Comparison of ENCODE assay signal across 11 cellular contexts in genomic region chr20:56630086-56630493, GRCh38. TPM values are rescaled to one million over a fixed set of nuclear protein-coding genes. Genes with fewer than 3 reads are reported as not detected.
A peak's percentile ranks its signal among the peaks of the same experiment; 100 is the strongest.
DNase-seq lines count a peak whose midpoint lies in the region; ATAC-seq, FAIRE-seq and TF ChIP-seq lines count a peak whose summit lies in the region.
"Had no signal": no experiment of that assay in that cellular context is flagged by ENCODE, and none has a peak within 500 bp of the region (broad histone marks: within the 10 kb centered on the region; RNA-seq: fewer than 3 reads in every experiment).

No MANE protein-coding gene starts in this region.

- peak overlapping the region; percentile 62 for H3K56ac ChIP-seq in H1 (replicated peaks; ENCODE audit: insufficient read length, low read depth, low read length)

- H3K79me2 ChIP-seq in H1 (ENCODE audit: control insufficient read depth in 1 of 2, insufficient read depth in 2 of 2, low read length in 2 of 2) = peaks cover 0 to 2% of the 10 kb centered on the region in 2 experiments; a peak in 1 of 4 replicates

- ATAC-seq in activated CD4-positive, alpha-beta T cell treated with anti-CD3 and anti-CD28 coated beads for 36 hours = peak; percentile 50
- no peak for ATAC-seq in GM19452 (IDR thresholded peaks at IDR 0.05; ENCODE audit: unreplicated experiment)

- peak overlapping the region; percentile 50; the same call in 1 of the 2 replicates for H2BK12ac ChIP-seq in H1 (ENCODE audit: low read depth, low read length)

- H3K9ac ChIP-seq in H1 (replicated peaks in 1 of 4; ENCODE audit: extremely low read depth in 1 of 4, low read depth in 3 of 4, low read length in 3 of 4) = peak overlapping the region in 2 of 4 experiments; percentile 44 to 54; a peak in 4 of 7 replicates

- no peak overlapping the region for H3K23ac ChIP-seq in H1 (ENCODE audit: insufficient read length)

- H3K9me3 ChIP-seq in H1 (ENCODE audit: insufficient read depth in 2 of 2, low read depth in 1 of 2, low read length in 1 of 2) = no peaks in the 10 kb centered on the region

- intact Hi-C loops in activated CD4-positive, alpha-beta T cell treated with anti-CD3 and anti-CD28 coated beads for 36 hours (cut with DNase I, micrococcal nuclease) = loop anchor here in 1 of 2 experiments (5.0 kb wide), 1 partner anchor 342 kb away; no protein-coding TSS in a partner anchor

- H3K4me2 ChIP-seq in H1 (ENCODE audit: insufficient read depth in 1 of 2, low read depth in 2 of 2, low read length in 2 of 2) = peak overlapping the region; percentile 77 to 95

- peak overlapping the region; percentile 77 to 81 (median 79) for H3K4me3 ChIP-seq in H1 (ENCODE audit: extremely low read depth in 1 of 4, insufficient read depth in 2 of 4, low read depth in 3 of 4, low read length in 4 of 4)

- H3K27me3 Mint-ChIP-seq in activated CD4-positive, alpha-beta T cell treated with anti-CD3 and anti-CD28 coated beads for 36 hours = peaks cover 59% of the 10 kb centered on the region

- POLR2A ChIA-PET in activated CD4-positive, alpha-beta T cell treated with anti-CD3 and anti-CD28 coated beads for 36 hours (lab: Charles Lee) = no interaction called here
- POLR2A ChIA-PET in H1 (lab: Charles Lee; ENCODE audit: partially characterized antibody) = interaction anchor here (1.3 kb wide), 1 partner anchor 9 kb away, joined by 4 read pairs; no protein-coding TSS in a partner anchor

- TF ChIP-seq CTCF in H1 (IDR thresholded peaks at IDR 0.05; ENCODE audit: control extremely low read depth in 1 of 3, insufficient read depth in 1 of 3, low read depth in 1 of 3, low read length in 3 of 3) = peak; percentile 74 to 84 (median 83)

- H3K36me3 ChIP-seq in H1 (ENCODE audit: control insufficient read depth in 2 of 4, insufficient read depth in 4 of 4, low read length in 3 of 4) = peaks cover 0 to 30% (median 0%) of the 10 kb centered on the region in 4 experiments; a peak in 1 of 8 replicates

- peaks cover 45 to 63% (median 53%) of the 10 kb centered on the region in 4 experiments for H3K27me3 ChIP-seq in H1 (replicated peaks in 1 of 4; ENCODE audit: control insufficient read depth in 3 of 4, extremely low read depth in 1 of 4, insufficient read depth in 3 of 4, low read length in 3 of 4)

- H2BK15ac ChIP-seq in H1 (ENCODE audit: low read length) = peak overlapping the region; percentile 61; the same call in 1 of the 2 replicates

- peak overlapping the region; percentile 97 for H3K18ac ChIP-seq in H1 (ENCODE audit: extremely low read depth, low read length)

- H3K4ac ChIP-seq in H1 (replicated peaks; ENCODE audit: insufficient read length, low read depth, low read length) = no peak overlapping the region

- H2AK5ac ChIP-seq in H1 (ENCODE audit: low read depth, low read length) = no peak overlapping the region

- no peak overlapping the region for H2AFZ ChIP-seq in H1 (ENCODE audit: low read length)

- peak; percentile 55 for DNase-seq in activated CD4-positive, alpha-beta T cell treated with anti-CD3 and anti-CD28 coated beads for 36 hours
- no peak for DNase-seq in activated CD4-positive, alpha-beta T cell treated with anti-CD3 and anti-CD28 coated beads, Interleukin-2, amount 50 U/mL, for 4 hours
- DNase-seq in NOMO-1 treated with DMSO at 0.1 percent for 48 hours (lab: John Stamatoyannopoulos, UW; ENCODE audit: unreplicated experiment) (peak; percentile 59), H1 (ENCODE audit: low read depth in 1 of 2, low spot score in 2 of 2) (peak; percentile 54 to 91), mucosa of gallbladder (ENCODE audit: low spot score) (peak; percentile 34), NCI-H1436 (lab: John Stamatoyannopoulos, UW) (no peak)
- DNase-seq in activated naive CD4-positive, alpha-beta T cell (lab: John Stamatoyannopoulos, UW) = no peak
- DNase-seq: DND-41 had no signal

- 2% methylated on average over 22 of the region's 38 CpGs; no CpG with 5 or more reads in 1 of the 2 experiments for WGBS in H1 (ENCODE audit: extremely low coverage in 1 of 2, insufficient coverage in 1 of 2, insufficient read length in 1 of 2, insufficient replicate concordance in 2 of 2, low coverage in 1 of 2, low lambda C conversion rate in 2 of 2, missing lambda C conversion rate in 1 of 2), 2 experiments

- peaks cover 11 to 22% (median 19%) of the 10 kb centered on the region in 4 experiments for H3K4me1 ChIP-seq in H1 (replicated peaks in 1 of 4; ENCODE audit: control insufficient read depth in 3 of 4, insufficient read depth in 4 of 4, low read length in 3 of 4)

- H3K9me3 Mint-ChIP-seq in activated CD4-positive, alpha-beta T cell treated with anti-CD3 and anti-CD28 coated beads for 36 hours (ENCODE audit: low read depth) = no peaks in the 10 kb centered on the region
- H3K9me3 Mint-ChIP-seq: stimulated activated naive CD8-positive, alpha-beta T cell treated with anti-CD3 and anti-CD28 coated beads, Interleukin-15, Interleukin-2, amounts not matched to agents 100 ng/mL and 50 ng/mL, for 24 hours had no signal

- peaks cover 3% of the 10 kb centered on the region; the same call in 1 of the 2 replicates for H3K79me1 ChIP-seq in H1 (ENCODE audit: low read depth, low read length)

- CTCF ChIA-PET in activated CD4-positive, alpha-beta T cell treated with anti-CD3 and anti-CD28 coated beads for 36 hours (lab: Charles Lee) = no interaction called here
- CTCF ChIA-PET in H1 (lab: Charles Lee; ENCODE audit: partially characterized antibody) = interaction anchor here (0.6 to 2.3 kb wide), 47 partner anchors 8 to 443 kb away, joined by 3 to 9 read pairs (median 3); no protein-coding TSS in a partner anchor

- H3K4me1 Mint-ChIP-seq in activated CD4-positive, alpha-beta T cell treated with anti-CD3 and anti-CD28 coated beads for 36 hours = peaks cover 14% of the 10 kb centered on the region

- no peak for TF ChIP-seq EP300 in H1 (IDR thresholded peaks at IDR 0.05; ENCODE audit: borderline replicate concordance in 1 of 2, low read depth in 2 of 2, low read length in 2 of 2)

- no peak overlapping the region for H2BK120ac ChIP-seq in H1 (replicated peaks; ENCODE audit: low read depth, low read length)

- H3K36me3 Mint-ChIP-seq in activated CD4-positive, alpha-beta T cell treated with anti-CD3 and anti-CD28 coated beads for 36 hours (ENCODE audit: low read depth) = no peaks in the 10 kb centered on the region
- H3K36me3 Mint-ChIP-seq: activated naive CD8-positive, alpha-beta T cell had no signal

- no peak overlapping the region for H2BK20ac ChIP-seq in H1 (ENCODE audit: low read length)

- peaks cover 15 to 31% of the 10 kb centered on the region in 2 experiments for H4K20me1 ChIP-seq in H1 (replicated peaks in 1 of 2; ENCODE audit: control insufficient read depth in 1 of 2, insufficient read depth in 2 of 2, low read length in 2 of 2)

- FAIRE-seq in H1 (lab: Jason Lieb, UNC) = no peak

- peak overlapping the region; percentile 86 for H4K8ac ChIP-seq in H1 (ENCODE audit: extremely low read depth, insufficient read depth, low read length)

- no peak overlapping the region for H3K27ac ChIP-seq in H1 (ENCODE audit: low read depth, low read length)

- TF ChIP-seq POLR2A in H1 (IDR thresholded peaks at IDR 0.05; ENCODE audit: control extremely low read depth in 1 of 2, low read depth in 2 of 2, low read length in 2 of 2) = no peak; a peak in 1 of 3 replicates

- peak overlapping the region; percentile 19 for H3K4me3 Mint-ChIP-seq in activated CD4-positive, alpha-beta T cell treated with anti-CD3 and anti-CD28 coated beads for 36 hours
- H3K4me3 Mint-ChIP-seq: activated naive CD8-positive, alpha-beta T cell; stimulated activated naive CD8-positive, alpha-beta T cell treated with anti-CD3 and anti-CD28 coated beads, Interleukin-15, Interleukin-2, amounts not matched to agents 100 ng/mL and 50 ng/mL, for 24 hours had no signal

- peaks cover 39% of the 10 kb centered on the region for H3K23me2 ChIP-seq in H1 (ENCODE audit: low read depth, low read length)

- no peak overlapping the region for H3K27ac Mint-ChIP-seq in activated CD4-positive, alpha-beta T cell treated with anti-CD3 and anti-CD28 coated beads for 36 hours
- H3K27ac Mint-ChIP-seq: activated naive CD8-positive, alpha-beta T cell; stimulated activated naive CD8-positive, alpha-beta T cell treated with anti-CD3 and anti-CD28 coated beads, Interleukin-15, Interleukin-2, amounts not matched to agents 100 ng/mL and 50 ng/mL, for 24 hours had no signal

- no peak overlapping the region for H3K14ac ChIP-seq in H1 (ENCODE audit: insufficient read length)

- peak; percentile 81 to 90 for TF ChIP-seq RAD21 in H1 (IDR thresholded peaks at IDR 0.05 in 1 of 2, conservative IDR thresholded peaks at IDR 0.05 in 1 of 2; ENCODE audit: low read depth in 2 of 2, low read length in 2 of 2)

- H4K91ac ChIP-seq in H1 (replicated peaks; ENCODE audit: insufficient read length, low read length) = no peak overlapping the region

- H4K5ac ChIP-seq in H1 (ENCODE audit: insufficient read length, low read depth, low read length) = no peak overlapping the region

- no peak overlapping the region; the same call in 1 of the 2 replicates for H2BK5ac ChIP-seq in H1 (ENCODE audit: low read depth, low read length)

TF ChIP-seq in H1, 55 proteins besides CTCF, POLR2A, EP300 and RAD21 (continues in another document):
- TF ChIP-seq POLR2AphosphoS5 (IDR thresholded peaks at IDR 0.05; ENCODE audit: low read depth, low read length) = peak; percentile 37; the same call in 1 of the 2 replicates
- TF ChIP-seq RNF2 (IDR thresholded peaks at IDR 0.05; ENCODE audit: borderline replicate concordance, low read depth, low read length, missing control alignments, poor library complexity, severe bottlenecking) = no peak
- 0 out of 2 replicates have a peak, but pooled peaks have one; percentile 13 for TF ChIP-seq ATF3 (IDR thresholded peaks at IDR 0.05; ENCODE audit: insufficient read depth, low read depth, low read length)
- TF ChIP-seq TBP (IDR thresholded peaks at IDR 0.05; ENCODE audit: low read depth, low read length) = 0 out of 2 replicates have a peak, but pooled peaks have one; percentile 48
- 0 out of 2 replicates have a peak, but pooled peaks have one; percentile 27 for TF ChIP-seq TAF1 (IDR thresholded peaks at IDR 0.05; ENCODE audit: low read depth, low read length)
- peak; percentile 74 for TF ChIP-seq CHD2 (IDR thresholded peaks at IDR 0.05; ENCODE audit: low read length)

RNA-seq across cellular contexts. Expression of gene TFAP2C, which starts 1.0 kb away (rescaled TPM):
- not detected for total RNA-seq in activated CD4-positive, alpha-beta T cell treated with anti-CD3 and anti-CD28 coated beads for 36 hours
- 5.6 and 5.8 TPM in 2 replicates for total RNA-seq in H1 (2021; fragmentation: NEBNext Ultra II Directional; extraction: Animal tissue kit (Norgen Biotek cat#: 25700))
- 1.7 and 2.8 TPM in 2 replicates for polyA plus RNA-seq in H1 (2011; rRNA removed)
- polyA plus RNA-seq in H1 (2011; cell fraction: cytosol; rRNA removed) = 3.1 TPM
- polyA plus RNA-seq in H1 (2011; cell fraction: nucleus; rRNA removed) = 2.8 TPM
- 2.8 to 3.6 TPM (median 3.3 TPM) in 4 replicates for polyA plus RNA-seq in H1 (2012, experiment 1 of 2)
- polyA plus RNA-seq in H1 (2012, experiment 2 of 2) = 1.6 TPM
- 4.7 TPM for polyA plus RNA-seq in H1 (2013, experiment 1 of 2)
- 4.9 TPM for polyA plus RNA-seq in H1 (2013, experiment 2 of 2)
- polyA minus RNA-seq in H1 (2011; rRNA and poly(A)+ RNA removed) = 1.2 and 2.7 TPM in 2 replicates
- polyA minus RNA-seq in H1 (2011; cell fraction: cytosol; rRNA and poly(A)+ RNA removed) = 4.0 TPM
- 2.6 TPM for polyA minus RNA-seq in H1 (2011; cell fraction: nucleus; rRNA and poly(A)+ RNA removed)
- total RNA-seq in mucosa of gallbladder = 2.1 TPM

Comparison
In these comparisons a context has a peak if more than half of its experiments do, and no peak if none do; other contexts are left out.
1. DNase-seq: peak in activated CD4-positive, alpha-beta T cell treated with anti-CD3 and anti-CD28 coated beads for 36 hours (single experiment), NOMO-1 treated with DMSO at 0.1 percent for 48 hours (single experiment), H1 (2 of 2) and mucosa of gallbladder (single experiment); none in activated CD4-positive, alpha-beta T cell treated with anti-CD3 and anti-CD28 coated beads, Interleukin-2, amount 50 U/mL, for 4 hours (0 of 2), NCI-H1436 (single experiment) and activated naive CD4-positive, alpha-beta T cell (0 of 4).